Comparison of ENCODE assay signal across 12 cellular contexts in genomic region chr20:43911066-43911465, GRCh38. TPM values are rescaled to one million over a fixed set of nuclear protein-coding genes. Genes with fewer than 3 reads are reported as not detected.
A peak's percentile ranks its signal among the peaks of the same experiment; 100 is the strongest.
DNase-seq lines count a peak whose midpoint lies in the region; ATAC-seq and TF ChIP-seq lines count a peak whose summit lies in the region.
"Had no signal": no experiment of that assay in that cellular context is flagged by ENCODE, and none has a peak within 500 bp of the region (broad histone marks: within the 10 kb centered on the region; RNA-seq: fewer than 3 reads in every experiment).

No MANE protein-coding gene starts in this region.

- TF ChIP-seq POLR2A in gastroesophageal sphincter (IDR thresholded peaks at IDR 0.05): no peak

- H2AFZ ChIP-seq in PC-9: no peak overlapping the region

- H3K4me1 ChIP-seq in PC-9 (replicated peaks; ENCODE audit: insufficient read depth): peaks cover 22% of the 10 kb centered on the region
- H3K4me1 ChIP-seq in gastroesophageal sphincter: peaks cover 0 to 23% (median 0%) of the 10 kb centered on the region in 3 donors
- H3K4me1 ChIP-seq in mucosa of descending colon (ENCODE audit: low read depth): peaks cover 6% of the 10 kb centered on the region

- H3K9me3 ChIP-seq in PC-9 (ENCODE audit: insufficient read depth, low read depth) (peaks cover 18% of the 10 kb centered on the region), gastroesophageal sphincter (peaks cover 0 to 50% (median 0%) of the 10 kb centered on the region in 3 donors), mucosa of descending colon (peaks cover 5% of the 10 kb centered on the region)

- no peaks in the 10 kb centered on the region for H3K36me3 ChIP-seq in PC-9 (ENCODE audit: low read depth)
- H3K36me3 ChIP-seq in gastroesophageal sphincter: no peaks in the 10 kb centered on the region
- H3K36me3 ChIP-seq in mucosa of descending colon (ENCODE audit: low read depth): no peaks in the 10 kb centered on the region
- H3K36me3 ChIP-seq: adrenal gland, esophagus squamous epithelium had no signal

- TF ChIP-seq EP300 in gastroesophageal sphincter (IDR thresholded peaks at IDR 0.05): no peak

- H3K4me3 ChIP-seq in PC-9: no peak overlapping the region
- H3K4me3 ChIP-seq in gastroesophageal sphincter: no peak overlapping the region
- no peak overlapping the region for H3K4me3 ChIP-seq in mucosa of descending colon
- H3K4me3 ChIP-seq: adrenal gland, esophagus squamous epithelium had no signal

- H3K4me2 ChIP-seq in PC-9: peak overlapping the region; percentile 15; the same call in 1 of the 2 replicates

- peaks cover 20% of the 10 kb centered on the region for H3K4me1 Mint-ChIP-seq in activated CD8-positive, alpha-beta T cell treated with anti-CD3 and anti-CD28 coated beads for 36 hours (ENCODE audit: low read depth)
- peaks cover 15% of the 10 kb centered on the region for H3K4me1 Mint-ChIP-seq in activated CD8-positive, alpha-beta T cell treated with anti-CD3 and anti-CD28 coated beads, Interleukin-2, amount 10 ng/mL, durations not matched to agents 7 days and 5 days (ENCODE audit: low read depth)
- peaks cover 43% of the 10 kb centered on the region for H3K4me1 Mint-ChIP-seq in dendritic cell treated with granulocyte-macrophage colony-stimulating factor and Interleukin-4, amounts not matched to agents 40 ng/mL and 50 ng/mL, for 4 days (ENCODE audit: low read depth)

- H3K27ac ChIP-seq in PC-9 (no peak overlapping the region), gastroesophageal sphincter (no peak overlapping the region)
- H3K27ac ChIP-seq: adrenal gland, esophagus squamous epithelium had no signal

- H3K27ac Mint-ChIP-seq in activated CD8-positive, alpha-beta T cell treated with anti-CD3 and anti-CD28 coated beads for 36 hours: no peak overlapping the region
- H3K27ac Mint-ChIP-seq in activated CD8-positive, alpha-beta T cell treated with anti-CD3 and anti-CD28 coated beads, Interleukin-2, amount 10 ng/mL, durations not matched to agents 7 days and 5 days: no peak overlapping the region
- peak overlapping the region; percentile 61 for H3K27ac Mint-ChIP-seq in dendritic cell treated with granulocyte-macrophage colony-stimulating factor and Interleukin-4, amounts not matched to agents 40 ng/mL and 50 ng/mL, for 4 days

- no peak overlapping the region for H3K4me3 Mint-ChIP-seq in activated CD8-positive, alpha-beta T cell treated with anti-CD3 and anti-CD28 coated beads for 36 hours
- H3K4me3 Mint-ChIP-seq in activated CD8-positive, alpha-beta T cell treated with anti-CD3 and anti-CD28 coated beads, Interleukin-2, amount 10 ng/mL, durations not matched to agents 7 days and 5 days: no peak overlapping the region
- no peak overlapping the region for H3K4me3 Mint-ChIP-seq in dendritic cell treated with granulocyte-macrophage colony-stimulating factor and Interleukin-4, amounts not matched to agents 40 ng/mL and 50 ng/mL, for 4 days

- peaks cover 33% of the 10 kb centered on the region for H3F3A ChIP-seq in PC-9 (ENCODE audit: insufficient read depth, low read depth)

- ATAC-seq in activated CD8-positive, alpha-beta T cell treated with anti-CD3 and anti-CD28 coated beads for 36 hours: no peak
- ATAC-seq in activated CD8-positive, alpha-beta T cell treated with anti-CD3 and anti-CD28 coated beads, Interleukin-2, amount 10 ng/mL, durations not matched to agents 7 days and 5 days: no peak
- ATAC-seq in gastroesophageal sphincter (no peak), mucosa of descending colon (no peak), GM18868 (IDR thresholded peaks at IDR 0.05; ENCODE audit: unreplicated experiment) (no peak)

- peaks cover 5% of the 10 kb centered on the region for H3K36me3 Mint-ChIP-seq in activated CD8-positive, alpha-beta T cell treated with anti-CD3 and anti-CD28 coated beads for 36 hours (ENCODE audit: low read depth)
- peaks cover 17% of the 10 kb centered on the region for H3K36me3 Mint-ChIP-seq in activated CD8-positive, alpha-beta T cell treated with anti-CD3 and anti-CD28 coated beads, Interleukin-2, amount 10 ng/mL, durations not matched to agents 7 days and 5 days (ENCODE audit: low read depth)
- H3K36me3 Mint-ChIP-seq in dendritic cell treated with granulocyte-macrophage colony-stimulating factor and Interleukin-4, amounts not matched to agents 40 ng/mL and 50 ng/mL, for 4 days (ENCODE audit: low read depth): no peaks in the 10 kb centered on the region

- H3K27me3 Mint-ChIP-seq in activated CD8-positive, alpha-beta T cell treated with anti-CD3 and anti-CD28 coated beads for 36 hours: peaks cover 33% of the 10 kb centered on the region
- H3K27me3 Mint-ChIP-seq in activated CD8-positive, alpha-beta T cell treated with anti-CD3 and anti-CD28 coated beads, Interleukin-2, amount 10 ng/mL, durations not matched to agents 7 days and 5 days (ENCODE audit: low read depth): peaks cover 41% of the 10 kb centered on the region
- H3K27me3 Mint-ChIP-seq in dendritic cell treated with granulocyte-macrophage colony-stimulating factor and Interleukin-4, amounts not matched to agents 40 ng/mL and 50 ng/mL, for 4 days: peaks cover 64% of the 10 kb centered on the region

- no peaks in the 10 kb centered on the region for H3K9me2 ChIP-seq in PC-9 (ENCODE audit: insufficient read depth)

- WGBS in gastroesophageal sphincter (ENCODE audit: low coverage in 1 of 2), 2 donors: 79% methylated on average over 2 of the region's 2 CpGs; no CpG with 5 or more reads in 1 of the 2 donors

- TF ChIP-seq CTCF in activated CD8-positive, alpha-beta T cell treated with anti-CD3 and anti-CD28 coated beads for 36 hours (IDR thresholded peaks at IDR 0.05): no peak
- TF ChIP-seq CTCF in PC-9 (conservative IDR thresholded peaks at IDR 0.05) (peak; percentile 69), gastroesophageal sphincter (IDR thresholded peaks at IDR 0.05) (no peak), mucosa of descending colon (IDR thresholded peaks at IDR 0.05) (no peak)

- H3K27me3 ChIP-seq in PC-9 (ENCODE audit: insufficient read depth, low read depth) (no peaks in the 10 kb centered on the region), gastroesophageal sphincter (peaks cover 23% of the 10 kb centered on the region)

- CTCF ChIA-PET in activated CD8-positive, alpha-beta T cell treated with anti-CD3 and anti-CD28 coated beads for 36 hours (lab: Charles Lee): no interaction called here
- CTCF ChIA-PET in activated CD8-positive, alpha-beta T cell treated with anti-CD3 and anti-CD28 coated beads, Interleukin-2, amount 10 ng/mL, durations not matched to agents 7 days and 5 days (lab: Charles Lee): interaction anchor here (1.1 kb wide), 1 partner anchor 71 kb away, joined by 3 read pairs; no protein-coding TSS in a partner anchor
- CTCF ChIA-PET in PC-9 (lab: Charles Lee): interaction anchor here (0.6 to 1.3 kb wide), 4 partner anchors 66 to 160 kb away, joined by 3 to 10 read pairs (median 6); no protein-coding TSS in a partner anchor

- POLR2A ChIA-PET in activated CD8-positive, alpha-beta T cell treated with anti-CD3 and anti-CD28 coated beads for 36 hours (lab: Charles Lee): no interaction called here
- POLR2A ChIA-PET in activated CD8-positive, alpha-beta T cell treated with anti-CD3 and anti-CD28 coated beads, Interleukin-2, amount 10 ng/mL, durations not matched to agents 7 days and 5 days (lab: Charles Lee): no interaction called here
- POLR2A ChIA-PET in PC-9 (lab: Charles Lee; ENCODE audit: unreplicated experiment): interaction anchor here (0.6 to 0.7 kb wide), 2 partner anchors 160 to 243 kb away, joined by 3 to 4 read pairs; no protein-coding TSS in a partner anchor

- intact Hi-C loops in activated CD8-positive, alpha-beta T cell treated with anti-CD3 and anti-CD28 coated beads for 36 hours (cut with micrococcal nuclease): no loop called here
- intact Hi-C loops in PC-9 (cut with micrococcal nuclease; ENCODE audit: unreplicated experiment) (loop anchor here (1.0 kb wide), 3 partner anchors 67 to 169 kb away; no protein-coding TSS in a partner anchor), mucosa of descending colon (cut with DNase I, micrococcal nuclease) (no loop called here)
- intact Hi-C loops in dendritic cell treated with granulocyte-macrophage colony-stimulating factor and Interleukin-4, amounts not matched to agents 40 ng/mL and 50 ng/mL, for 4 days (cut with micrococcal nuclease): loop anchor here (10.0 kb wide), 1 partner anchor 156 kb away; no protein-coding TSS in a partner anchor

- BruUV-seq in PC-9 (replicated peaks; lab: Mats Ljungman, UMichigan): no TSS peak

- H4K20me1 ChIP-seq in PC-9 (ENCODE audit: insufficient read depth): no peaks in the 10 kb centered on the region

- peaks cover 12% of the 10 kb centered on the region for H3K79me2 ChIP-seq in PC-9 (ENCODE audit: low read depth)

- peak; percentile 37 for DNase-seq in activated CD8-positive, alpha-beta T cell treated with anti-CD3 and anti-CD28 coated beads for 36 hours
- no peak for DNase-seq in activated CD8-positive, alpha-beta T cell treated with anti-CD3 and anti-CD28 coated beads, Interleukin-2, amount 10 ng/mL, durations not matched to agents 7 days and 5 days
- DNase-seq in PC-9 (peak; percentile 40 to 77), pulmonary artery endothelial cell (ENCODE audit: low read depth, low spot score) (peak; percentile 65), mucosa of descending colon (no peak)
- DNase-seq: AML-193, esophagus squamous epithelium had no signal

- H3K9me3 Mint-ChIP-seq in activated CD8-positive, alpha-beta T cell treated with anti-CD3 and anti-CD28 coated beads for 36 hours: peaks cover 21% of the 10 kb centered on the region
- H3K9me3 Mint-ChIP-seq in activated CD8-positive, alpha-beta T cell treated with anti-CD3 and anti-CD28 coated beads, Interleukin-2, amount 10 ng/mL, durations not matched to agents 7 days and 5 days (ENCODE audit: insufficient read depth): peaks cover 27% of the 10 kb centered on the region
- peaks cover 39% of the 10 kb centered on the region for H3K9me3 Mint-ChIP-seq in dendritic cell treated with granulocyte-macrophage colony-stimulating factor and Interleukin-4, amounts not matched to agents 40 ng/mL and 50 ng/mL, for 4 days

RNA-seq across cellular contexts. Expression of gene TOX2, which starts 3.6 kb away (rescaled TPM):
- total RNA-seq in activated CD8-positive, alpha-beta T cell treated with anti-CD3 and anti-CD28 coated beads for 36 hours: 1 to 10 TPM; 1.5 to 1.7 TPM
- under 1 TPM; 0.31 to 0.61 TPM for total RNA-seq in activated CD8-positive, alpha-beta T cell treated with anti-CD3 and anti-CD28 coated beads, Interleukin-2, amount 10 ng/mL, durations not matched to agents 7 days and 5 days
- total RNA-seq in PC-9 (2021) (24.0 and 30.1 TPM in 2 replicates), pulmonary artery endothelial cell (1.2 and 2.4 TPM in 2 replicates), gastroesophageal sphincter (10 to 100 TPM; 16.4 to 47.8 (median 40.3) TPM), mucosa of descending colon (1 to 10 TPM; 2.9 to 6.1 (median 5.5) TPM)
- total RNA-seq: skeletal muscle tissue had no signal

Comparison
In these comparisons a context has a peak if more than half of its experiments do, and no peak if none do; other contexts are left out.
1. DNase-seq: peak in activated CD8-positive, alpha-beta T cell treated with anti-CD3 and anti-CD28 coated beads for 36 hours (single experiment), PC-9 (2 of 2) and pulmonary artery endothelial cell (single experiment); none in activated CD8-positive, alpha-beta T cell treated with anti-CD3 and anti-CD28 coated beads, Interleukin-2, amount 10 ng/mL, durations not matched to agents 7 days and 5 days (single experiment) and mucosa of descending colon (0 of 3).
2. intact Hi-C loops: an anchor here in PC-9 (1.0 kb wide) and dendritic cell treated with granulocyte-macrophage colony-stimulating factor and Interleukin-4, amounts not matched to agents 40 ng/mL and 50 ng/mL, for 4 days (10.0 kb wide); none called in activated CD8-positive, alpha-beta T cell treated with anti-CD3 and anti-CD28 coated beads for 36 hours and mucosa of descending colon.